In the genomic region with DNA sequence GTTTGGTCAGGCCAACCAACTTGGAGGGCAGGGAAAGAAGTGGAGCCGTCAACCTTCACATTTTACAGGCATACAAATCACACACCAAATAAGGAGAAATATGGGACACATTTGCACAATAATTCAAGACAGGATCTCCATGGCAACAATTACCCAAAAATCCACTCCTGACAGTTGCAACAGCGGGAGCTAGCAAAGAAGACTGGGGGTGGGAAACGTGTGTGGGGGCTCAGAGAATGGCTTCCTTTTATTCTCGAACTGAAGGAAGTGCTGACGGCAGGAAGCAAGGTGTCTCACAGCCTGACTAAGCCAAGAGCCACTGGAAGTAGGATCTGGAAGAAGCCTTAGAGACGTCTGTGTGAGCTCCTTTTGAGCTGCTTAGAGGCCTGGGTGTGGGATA, we compare ENCODE assay signal across 20 cellular contexts. TPM values are rescaled to one million over a fixed set of nuclear protein-coding genes. Genes with fewer than 3 reads are reported as not detected.
"Had no signal": no experiment of that assay in that cellular context is flagged by ENCODE, and none has a peak within 500 bp of the region (broad histone marks: within the 10 kb centered on the region; RNA-seq: fewer than 3 reads in every experiment).

No MANE protein-coding gene starts in this region.

- H3K4me1 ChIP-seq: left ventricle myocardium inferior, sigmoid colon, upper lobe of right lung had no signal

- H3K4me1 Mint-ChIP-seq: activated B cell treated with CpG ODN at 0.5 μM for 24 hours; endodermal cell; stimulated activated memory B cell treated with anti-CD40 and anti-IgM and Interleukin-4, amounts not matched to agents 10 μg/mL and 1 μg/mL and 100 μg/mL, for 72 hours had no signal

- H3K36me3 ChIP-seq: ovary, upper lobe of right lung had no signal

- ATAC-seq: activated naive CD4-positive, alpha-beta T cell treated with anti-CD3 and anti-CD28 coated beads, Interleukin-2, amount 50 U/mL, for 72 hours; stimulated activated memory B cell treated with anti-CD40 and anti-IgM and Interleukin-4, amounts not matched to agents 10 μg/mL and 1 μg/mL and 100 μg/mL, for 72 hours; T-cell; upper lobe of right lung had no signal

- H3K27ac ChIP-seq: left ventricle myocardium inferior, ovary, sigmoid colon, upper lobe of right lung had no signal

- H3K27ac Mint-ChIP-seq: activated B cell treated with CpG ODN at 0.5 μM for 24 hours; activated CD4-positive, alpha-beta memory T cell treated with anti-CD3 and anti-CD28 coated beads for 36 hours; activated naive CD4-positive, alpha-beta T cell treated with anti-CD3 and anti-CD28 coated beads, Interleukin-2, amount 50 U/mL, for 72 hours; activated T-helper 1 cell treated with anti-CD3 and anti-CD28 coated beads, Interleukin-12 subunit alpha, Interleukin-12 subunit beta, Interleukin-2, Interleukin-4 antibody, amounts not matched to agents 30 ng/mL and 10 ng/mL and 1 ng/mL, durations not matched to agents 14 hours and 24 hours and 36 hours; endodermal cell; nephron; stimulated activated memory B cell treated with anti-CD40 and anti-IgM and Interleukin-4, amounts not matched to agents 10 μg/mL and 1 μg/mL and 100 μg/mL, for 72 hours; T-cell had no signal

- H3K9me3 ChIP-seq: left ventricle myocardium inferior, ovary, sigmoid colon, upper lobe of right lung had no signal

- H3K9me3 Mint-ChIP-seq: activated B cell treated with CpG ODN at 0.5 μM for 24 hours; activated T-helper 1 cell treated with anti-CD3 and anti-CD28 coated beads, Interleukin-12 subunit alpha, Interleukin-12 subunit beta, Interleukin-2, Interleukin-4 antibody, amounts not matched to agents 30 ng/mL and 10 ng/mL and 1 ng/mL, durations not matched to agents 14 hours and 24 hours and 36 hours had no signal

- DNase-seq: activated B cell treated with CpG ODN at 0.5 μM for 24 hours; activated CD4-positive, alpha-beta memory T cell treated with anti-CD3 and anti-CD28 coated beads for 36 hours; activated CD4-positive, alpha-beta T cell treated with anti-CD3 and anti-CD28 coated beads for 4 hours; activated gamma-delta T cell treated with Interleukin-2 at 50 U/mL for 16 hours; activated T-cell treated with anti-CD3 and anti-CD28 coated beads for 4 hours; endodermal cell; kidney glomerular epithelial cell; left ventricle myocardium inferior; mammary epithelial cell; midbrain; ovary; sigmoid colon; stimulated activated CD4-positive, alpha-beta T cell treated with anti-CD3 and anti-CD28 coated beads, Interleukin-4, amount 100 ng/mL, for 4 hours; T-cell had no signal

- H3K27me3 Mint-ChIP-seq: activated CD4-positive, alpha-beta memory T cell treated with anti-CD3 and anti-CD28 coated beads for 36 hours had no signal

- H3K4me3 ChIP-seq: left ventricle myocardium inferior, ovary, sigmoid colon, upper lobe of right lung had no signal

- H3K27me3 ChIP-seq: ovary, upper lobe of right lung had no signal

- H3K4me3 Mint-ChIP-seq: activated B cell treated with CpG ODN at 0.5 μM for 24 hours; activated CD4-positive, alpha-beta memory T cell treated with anti-CD3 and anti-CD28 coated beads for 36 hours; activated T-helper 1 cell treated with anti-CD3 and anti-CD28 coated beads, Interleukin-12 subunit alpha, Interleukin-12 subunit beta, Interleukin-2, Interleukin-4 antibody, amounts not matched to agents 30 ng/mL and 10 ng/mL and 1 ng/mL, durations not matched to agents 14 hours and 24 hours and 36 hours; endodermal cell; nephron; stimulated activated memory B cell treated with anti-CD40 and anti-IgM and Interleukin-4, amounts not matched to agents 10 μg/mL and 1 μg/mL and 100 μg/mL, for 72 hours; T-cell had no signal

RNA-seq across cellular contexts. Expression of gene RPRML, which starts 20.9 kb away (rescaled TPM):
- total RNA-seq: activated B cell treated with CpG ODN at 0.5 μM for 24 hours; activated CD4-positive, alpha-beta memory T cell treated with anti-CD3 and anti-CD28 coated beads for 36 hours; activated naive CD4-positive, alpha-beta T cell treated with anti-CD3 and anti-CD28 coated beads, Interleukin-2, amount 50 U/mL, for 72 hours; activated T-helper 1 cell treated with anti-CD3 and anti-CD28 coated beads, Interleukin-12 subunit alpha, Interleukin-12 subunit beta, Interleukin-2, Interleukin-4 antibody, amounts not matched to agents 30 ng/mL and 10 ng/mL and 1 ng/mL, durations not matched to agents 14 hours and 24 hours and 36 hours; epithelial cell of proximal tubule; left ventricle myocardium inferior; mammary epithelial cell; T-cell had no signal
- polyA plus RNA-seq: mammary epithelial cell, ovary had no signal
